Comparison of ENCODE assay signal across 1 cellular context in the genomic region with DNA sequence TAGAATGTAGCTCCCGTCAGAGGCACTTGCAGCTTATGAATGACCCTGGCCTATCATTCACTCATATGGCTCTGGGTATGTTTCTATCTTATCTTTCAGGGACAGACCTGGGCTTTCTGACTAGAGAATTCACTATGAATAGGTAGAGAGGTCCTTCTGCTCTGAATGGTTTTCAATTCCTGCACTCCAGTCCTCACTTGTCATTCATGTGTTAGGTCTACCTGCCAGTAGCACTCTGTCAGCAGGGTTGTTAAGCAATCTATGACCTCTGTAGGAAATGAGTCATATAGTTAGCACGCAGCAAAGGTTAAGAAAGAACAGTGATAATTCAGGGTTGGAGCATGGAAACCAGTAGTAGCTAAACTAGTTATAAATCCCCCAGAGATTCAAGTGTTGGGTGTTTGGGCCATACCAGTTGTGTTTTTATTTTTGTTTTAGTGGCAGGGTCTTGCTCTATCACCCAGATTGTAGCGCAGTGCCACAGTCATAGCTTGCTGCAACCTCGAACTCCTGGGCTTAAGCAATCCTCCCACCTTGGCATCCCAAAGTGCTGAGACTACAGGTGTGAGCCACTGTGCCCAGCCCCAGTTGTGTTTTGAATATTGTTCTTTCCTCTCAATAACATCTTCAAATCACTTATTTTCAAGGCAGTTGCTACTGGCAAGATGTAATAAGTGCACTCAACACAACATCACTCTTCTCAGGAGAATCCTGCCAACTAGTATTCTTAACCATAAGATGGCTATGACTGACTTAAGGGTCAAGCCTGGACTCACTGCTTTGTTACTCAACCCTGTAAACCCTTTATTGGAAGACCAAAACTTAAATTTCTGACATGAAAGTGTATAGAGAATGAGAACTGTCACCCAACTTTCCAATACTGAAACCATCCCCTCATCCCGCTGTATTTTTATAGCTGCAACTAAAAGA.
TF ChIP-seq lines count a peak whose summit lies in the region.

No MANE protein-coding gene starts in this region.

TF ChIP-seq in HepG2, 621 proteins besides CTCF, POLR2A, EP300 and RAD21 (continues in another document):
- TF ChIP-seq, protein P1, sequence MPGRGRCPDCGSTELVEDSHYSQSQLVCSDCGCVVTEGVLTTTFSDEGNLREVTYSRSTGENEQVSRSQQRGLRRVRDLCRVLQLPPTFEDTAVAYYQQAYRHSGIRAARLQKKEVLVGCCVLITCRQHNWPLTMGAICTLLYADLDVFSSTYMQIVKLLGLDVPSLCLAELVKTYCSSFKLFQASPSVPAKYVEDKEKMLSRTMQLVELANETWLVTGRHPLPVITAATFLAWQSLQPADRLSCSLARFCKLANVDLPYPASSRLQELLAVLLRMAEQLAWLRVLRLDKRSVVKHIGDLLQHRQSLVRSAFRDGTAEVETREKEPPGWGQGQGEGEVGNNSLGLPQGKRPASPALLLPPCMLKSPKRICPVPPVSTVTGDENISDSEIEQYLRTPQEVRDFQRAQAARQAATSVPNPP (CRISPR knock-in tag; IDR thresholded peaks at IDR 0.05): no peak
- TF ChIP-seq PPARG (CRISPR knock-in tag; conservative IDR thresholded peaks at IDR 0.05) (peak; percentile 63), ZNF816 (CRISPR knock-in tag; IDR thresholded peaks at IDR 0.05; ENCODE audit: borderline replicate concordance) (no peak), ZNF788 (CRISPR knock-in tag; IDR thresholded peaks at IDR 0.05; ENCODE audit: borderline replicate concordance) (no peak), CCAR2 (optimal IDR thresholded peaks at IDR 0.05; ENCODE audit: low read depth, low read length) (no peak), ZNF713 (CRISPR knock-in tag; IDR thresholded peaks at IDR 0.05) (no peak), EED (CRISPR knock-in tag; IDR thresholded peaks at IDR 0.05) (no peak), ZNF547 (CRISPR knock-in tag; IDR thresholded peaks at IDR 0.05) (no peak), MATR3 (CRISPR knock-in tag; IDR thresholded peaks at IDR 0.05) (no peak), STAG1 (CRISPR knock-in tag; IDR thresholded peaks at IDR 0.05) (no peak), ZNF570 (CRISPR knock-in tag; IDR thresholded peaks at IDR 0.05; ENCODE audit: borderline replicate concordance) (no peak), NR2F1 (CRISPR knock-in tag; IDR thresholded peaks at IDR 0.05) (peak; percentile 28 to 58; a peak in 2 of 4 replicates), ZBTB7B (CRISPR knock-in tag; IDR thresholded peaks at IDR 0.05) (no peak), ETV5 (CRISPR knock-in tag; IDR thresholded peaks at IDR 0.05; ENCODE audit: borderline replicate concordance) (peak; percentile 81), FOSL2 (CRISPR knock-in tag; IDR thresholded peaks at IDR 0.05) (peak; percentile 97), PHF8 (CRISPR knock-in tag; IDR thresholded peaks at IDR 0.05) (no peak), PHF20 (CRISPR knock-in tag; IDR thresholded peaks at IDR 0.05) (no peak), TEAD3 (CRISPR knock-in tag; optimal IDR thresholded peaks at IDR 0.05; ENCODE audit: borderline replicate concordance) (peak; percentile 69), NFE2L1 (CRISPR knock-in tag; IDR thresholded peaks at IDR 0.05; ENCODE audit: borderline replicate concordance) (no peak), CREM (IDR thresholded peaks at IDR 0.05) (0 out of 2 replicates have a peak, but pooled peaks have one; percentile 15), CREM (CRISPR knock-in tag; IDR thresholded peaks at IDR 0.05) (no peak), SP140L (CRISPR knock-in tag; IDR thresholded peaks at IDR 0.05; ENCODE audit: borderline replicate concordance) (no peak), RCOR2 (CRISPR knock-in tag; IDR thresholded peaks at IDR 0.05) (no peak), HNRNPL (IDR thresholded peaks at IDR 0.05; ENCODE audit: low read depth, low read length) (no peak), TBP (CRISPR knock-in tag; IDR thresholded peaks at IDR 0.05) (no peak), KDM5A (IDR thresholded peaks at IDR 0.05; ENCODE audit: borderline replicate concordance, low read length) (no peak), NR2F6 (IDR thresholded peaks at IDR 0.05) (peak; percentile 72), NR2F6 (CRISPR knock-in tag; IDR thresholded peaks at IDR 0.05) (peak; percentile 86), EHMT2 (IDR thresholded peaks at IDR 0.05; ENCODE audit: borderline replicate concordance, low read depth, low read length) (no peak), ZNF607 (CRISPR knock-in tag; IDR thresholded peaks at IDR 0.05; ENCODE audit: borderline replicate concordance) (no peak), ZNF383 (CRISPR knock-in tag; IDR thresholded peaks at IDR 0.05; ENCODE audit: borderline replicate concordance) (no peak)
- TF ChIP-seq, protein P2, sequence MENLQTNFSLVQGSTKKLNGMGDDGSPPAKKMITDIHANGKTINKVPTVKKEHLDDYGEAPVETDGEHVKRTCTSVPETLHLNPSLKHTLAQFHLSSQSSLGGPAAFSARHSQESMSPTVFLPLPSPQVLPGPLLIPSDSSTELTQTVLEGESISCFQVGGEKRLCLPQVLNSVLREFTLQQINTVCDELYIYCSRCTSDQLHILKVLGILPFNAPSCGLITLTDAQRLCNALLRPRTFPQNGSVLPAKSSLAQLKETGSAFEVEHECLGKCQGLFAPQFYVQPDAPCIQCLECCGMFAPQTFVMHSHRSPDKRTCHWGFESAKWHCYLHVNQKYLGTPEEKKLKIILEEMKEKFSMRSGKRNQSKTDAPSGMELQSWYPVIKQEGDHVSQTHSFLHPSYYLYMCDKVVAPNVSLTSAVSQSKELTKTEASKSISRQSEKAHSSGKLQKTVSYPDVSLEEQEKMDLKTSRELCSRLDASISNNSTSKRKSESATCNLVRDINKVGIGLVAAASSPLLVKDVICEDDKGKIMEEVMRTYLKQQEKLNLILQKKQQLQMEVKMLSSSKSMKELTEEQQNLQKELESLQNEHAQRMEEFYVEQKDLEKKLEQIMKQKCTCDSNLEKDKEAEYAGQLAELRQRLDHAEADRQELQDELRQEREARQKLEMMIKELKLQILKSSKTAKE (CRISPR knock-in tag; IDR thresholded peaks at IDR 0.05; ENCODE audit: borderline replicate concordance): no peak
- TF ChIP-seq, protein P3, sequence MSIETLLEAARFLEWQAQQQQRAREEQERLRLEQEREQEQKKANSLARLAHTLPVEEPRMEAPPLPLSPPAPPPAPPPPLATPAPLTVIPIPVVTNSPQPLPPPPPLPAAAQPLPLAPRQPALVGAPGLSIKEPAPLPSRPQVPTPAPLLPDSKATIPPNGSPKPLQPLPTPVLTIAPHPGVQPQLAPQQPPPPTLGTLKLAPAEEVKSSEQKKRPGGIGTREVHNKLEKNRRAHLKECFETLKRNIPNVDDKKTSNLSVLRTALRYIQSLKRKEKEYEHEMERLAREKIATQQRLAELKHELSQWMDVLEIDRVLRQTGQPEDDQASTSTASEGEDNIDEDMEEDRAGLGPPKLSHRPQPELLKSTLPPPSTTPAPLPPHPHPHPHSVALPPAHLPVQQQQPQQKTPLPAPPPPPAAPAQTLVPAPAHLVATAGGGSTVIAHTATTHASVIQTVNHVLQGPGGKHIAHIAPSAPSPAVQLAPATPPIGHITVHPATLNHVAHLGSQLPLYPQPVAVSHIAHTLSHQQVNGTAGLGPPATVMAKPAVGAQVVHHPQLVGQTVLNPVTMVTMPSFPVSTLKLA (IDR thresholded peaks at IDR 0.05): no peak
- TF ChIP-seq, protein P4, sequence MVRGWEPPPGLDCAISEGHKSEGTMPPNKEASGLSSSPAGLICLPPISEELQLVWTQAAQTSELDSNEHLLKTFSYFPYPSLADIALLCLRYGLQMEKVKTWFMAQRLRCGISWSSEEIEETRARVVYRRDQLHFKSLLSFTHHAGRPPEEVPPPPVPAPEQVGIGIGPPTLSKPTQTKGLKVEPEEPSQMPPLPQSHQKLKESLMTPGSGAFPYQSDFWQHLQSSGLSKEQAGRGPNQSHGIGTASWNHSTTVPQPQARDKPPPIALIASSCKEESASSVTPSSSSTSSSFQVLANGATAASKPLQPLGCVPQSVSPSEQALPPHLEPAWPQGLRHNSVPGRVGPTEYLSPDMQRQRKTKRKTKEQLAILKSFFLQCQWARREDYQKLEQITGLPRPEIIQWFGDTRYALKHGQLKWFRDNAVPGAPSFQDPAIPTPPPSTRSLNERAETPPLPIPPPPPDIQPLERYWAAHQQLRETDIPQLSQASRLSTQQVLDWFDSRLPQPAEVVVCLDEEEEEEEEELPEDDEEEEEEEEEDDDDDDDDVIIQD (CRISPR knock-in tag; IDR thresholded peaks at IDR 0.05; ENCODE audit: low read depth): peak; percentile 51; the same call in 1 of the 2 replicates
- TF ChIP-seq, protein P5, sequence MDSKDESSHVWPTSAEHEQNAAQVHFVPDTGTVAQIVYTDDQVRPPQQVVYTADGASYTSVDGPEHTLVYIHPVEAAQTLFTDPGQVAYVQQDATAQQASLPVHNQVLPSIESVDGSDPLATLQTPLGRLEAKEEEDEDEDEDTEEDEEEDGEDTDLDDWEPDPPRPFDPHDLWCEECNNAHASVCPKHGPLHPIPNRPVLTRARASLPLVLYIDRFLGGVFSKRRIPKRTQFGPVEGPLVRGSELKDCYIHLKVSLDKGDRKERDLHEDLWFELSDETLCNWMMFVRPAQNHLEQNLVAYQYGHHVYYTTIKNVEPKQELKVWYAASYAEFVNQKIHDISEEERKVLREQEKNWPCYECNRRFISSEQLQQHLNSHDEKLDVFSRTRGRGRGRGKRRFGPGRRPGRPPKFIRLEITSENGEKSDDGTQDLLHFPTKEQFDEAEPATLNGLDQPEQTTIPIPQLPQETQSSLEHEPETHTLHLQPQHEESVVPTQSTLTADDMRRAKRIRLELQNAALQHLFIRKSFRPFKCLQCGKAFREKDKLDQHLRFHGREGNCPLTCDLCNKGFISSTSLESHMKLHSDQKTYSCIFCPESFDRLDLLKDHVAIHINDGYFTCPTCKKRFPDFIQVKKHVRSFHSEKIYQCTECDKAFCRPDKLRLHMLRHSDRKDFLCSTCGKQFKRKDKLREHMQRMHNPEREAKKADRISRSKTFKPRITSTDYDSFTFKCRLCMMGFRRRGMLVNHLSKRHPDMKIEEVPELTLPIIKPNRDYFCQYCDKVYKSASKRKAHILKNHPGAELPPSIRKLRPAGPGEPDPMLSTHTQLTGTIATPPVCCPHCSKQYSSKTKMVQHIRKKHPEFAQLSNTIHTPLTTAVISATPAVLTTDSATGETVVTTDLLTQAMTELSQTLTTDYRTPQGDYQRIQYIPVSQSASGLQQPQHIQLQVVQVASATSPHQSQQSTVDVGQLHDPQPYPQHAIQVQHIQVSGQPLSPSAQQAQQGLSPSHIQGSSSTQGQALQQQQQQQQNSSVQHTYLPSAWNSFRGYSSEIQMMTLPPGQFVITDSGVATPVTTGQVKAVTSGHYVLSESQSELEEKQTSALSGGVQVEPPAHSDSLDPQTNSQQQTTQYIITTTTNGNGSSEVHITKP (CRISPR knock-in tag; IDR thresholded peaks at IDR 0.05; ENCODE audit: low read depth): no peak
- TF ChIP-seq, protein P6, sequence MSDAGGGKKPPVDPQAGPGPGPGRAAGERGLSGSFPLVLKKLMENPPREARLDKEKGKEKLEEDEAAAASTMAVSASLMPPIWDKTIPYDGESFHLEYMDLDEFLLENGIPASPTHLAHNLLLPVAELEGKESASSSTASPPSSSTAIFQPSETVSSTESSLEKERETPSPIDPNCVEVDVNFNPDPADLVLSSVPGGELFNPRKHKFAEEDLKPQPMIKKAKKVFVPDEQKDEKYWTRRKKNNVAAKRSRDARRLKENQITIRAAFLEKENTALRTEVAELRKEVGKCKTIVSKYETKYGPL (CRISPR knock-in tag; IDR thresholded peaks at IDR 0.05): no peak
- TF ChIP-seq, protein P7, sequence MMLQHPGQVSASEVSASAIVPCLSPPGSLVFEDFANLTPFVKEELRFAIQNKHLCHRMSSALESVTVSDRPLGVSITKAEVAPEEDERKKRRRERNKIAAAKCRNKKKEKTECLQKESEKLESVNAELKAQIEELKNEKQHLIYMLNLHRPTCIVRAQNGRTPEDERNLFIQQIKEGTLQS (CRISPR knock-in tag; IDR thresholded peaks at IDR 0.05): peak; percentile 84
- TF ChIP-seq, protein P8, sequence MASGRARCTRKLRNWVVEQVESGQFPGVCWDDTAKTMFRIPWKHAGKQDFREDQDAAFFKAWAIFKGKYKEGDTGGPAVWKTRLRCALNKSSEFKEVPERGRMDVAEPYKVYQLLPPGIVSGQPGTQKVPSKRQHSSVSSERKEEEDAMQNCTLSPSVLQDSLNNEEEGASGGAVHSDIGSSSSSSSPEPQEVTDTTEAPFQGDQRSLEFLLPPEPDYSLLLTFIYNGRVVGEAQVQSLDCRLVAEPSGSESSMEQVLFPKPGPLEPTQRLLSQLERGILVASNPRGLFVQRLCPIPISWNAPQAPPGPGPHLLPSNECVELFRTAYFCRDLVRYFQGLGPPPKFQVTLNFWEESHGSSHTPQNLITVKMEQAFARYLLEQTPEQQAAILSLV (CRISPR knock-in tag; IDR thresholded peaks at IDR 0.05; ENCODE audit: borderline replicate concordance): no peak
- TF ChIP-seq, protein P9, sequence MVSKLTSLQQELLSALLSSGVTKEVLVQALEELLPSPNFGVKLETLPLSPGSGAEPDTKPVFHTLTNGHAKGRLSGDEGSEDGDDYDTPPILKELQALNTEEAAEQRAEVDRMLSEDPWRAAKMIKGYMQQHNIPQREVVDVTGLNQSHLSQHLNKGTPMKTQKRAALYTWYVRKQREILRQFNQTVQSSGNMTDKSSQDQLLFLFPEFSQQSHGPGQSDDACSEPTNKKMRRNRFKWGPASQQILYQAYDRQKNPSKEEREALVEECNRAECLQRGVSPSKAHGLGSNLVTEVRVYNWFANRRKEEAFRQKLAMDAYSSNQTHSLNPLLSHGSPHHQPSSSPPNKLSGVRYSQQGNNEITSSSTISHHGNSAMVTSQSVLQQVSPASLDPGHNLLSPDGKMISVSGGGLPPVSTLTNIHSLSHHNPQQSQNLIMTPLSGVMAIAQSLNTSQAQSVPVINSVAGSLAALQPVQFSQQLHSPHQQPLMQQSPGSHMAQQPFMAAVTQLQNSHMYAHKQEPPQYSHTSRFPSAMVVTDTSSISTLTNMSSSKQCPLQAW (CRISPR knock-in tag; IDR thresholded peaks at IDR 0.05): no peak
- TF ChIP-seq, protein P10, sequence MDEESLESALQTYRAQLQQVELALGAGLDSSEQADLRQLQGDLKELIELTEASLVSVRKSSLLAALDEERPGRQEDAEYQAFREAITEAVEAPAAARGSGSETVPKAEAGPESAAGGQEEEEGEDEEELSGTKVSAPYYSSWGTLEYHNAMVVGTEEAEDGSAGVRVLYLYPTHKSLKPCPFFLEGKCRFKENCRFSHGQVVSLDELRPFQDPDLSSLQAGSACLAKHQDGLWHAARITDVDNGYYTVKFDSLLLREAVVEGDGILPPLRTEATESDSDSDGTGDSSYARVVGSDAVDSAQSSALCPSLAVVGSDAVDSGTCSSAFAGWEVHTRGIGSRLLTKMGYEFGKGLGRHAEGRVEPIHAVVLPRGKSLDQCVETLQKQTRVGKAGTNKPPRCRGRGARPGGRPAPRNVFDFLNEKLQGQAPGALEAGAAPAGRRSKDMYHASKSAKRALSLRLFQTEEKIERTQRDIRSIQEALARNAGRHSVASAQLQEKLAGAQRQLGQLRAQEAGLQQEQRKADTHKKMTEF (CRISPR knock-in tag; IDR thresholded peaks at IDR 0.05): no peak
